Comparison of ENCODE assay signal across 13 cellular contexts in the genomic region with DNA sequence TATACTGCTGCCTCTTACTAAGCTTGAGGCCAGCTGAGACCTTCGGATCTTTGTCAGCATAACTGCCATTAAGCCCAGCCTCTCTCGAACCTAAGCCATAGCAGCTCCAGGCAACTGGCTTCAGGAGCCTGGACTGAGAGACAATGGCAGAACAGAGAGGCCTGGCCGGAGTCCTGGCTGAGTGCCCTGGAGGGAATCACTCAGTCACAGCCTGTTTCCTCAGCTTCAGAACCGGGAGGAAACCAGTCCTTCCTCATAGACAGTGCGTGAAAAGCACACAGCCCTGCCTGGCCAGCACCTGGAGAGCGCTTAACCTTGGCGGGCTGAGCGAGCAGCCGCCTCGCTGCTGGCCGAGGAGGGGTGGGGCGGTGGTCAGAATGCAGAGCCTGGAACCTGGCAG. TPM values are rescaled to one million over a fixed set of nuclear protein-coding genes. Genes with fewer than 3 reads are reported as not detected.
DNase-seq lines count a peak whose midpoint lies in the region; ATAC-seq, FAIRE-seq and TF ChIP-seq lines count a peak whose summit lies in the region.
"Had no signal": no experiment of that assay in that cellular context is flagged by ENCODE, and none has a peak within 500 bp of the region (broad histone marks: within the 10 kb centered on the region; RNA-seq: fewer than 3 reads in every experiment).

No MANE protein-coding gene starts in this region.

- H3K27me3 Mint-ChIP-seq in activated naive CD8-positive, alpha-beta T cell treated with anti-CD3 and anti-CD28 coated beads for 36 hours: peaks cover 23% of the 10 kb centered on the region

- H4K20me1 ChIP-seq in mammary epithelial cell (ENCODE audit: insufficient read depth, low read length) (no peaks in the 10 kb centered on the region), HepG2 (ENCODE audit: insufficient read depth, low read length) (no peaks in the 10 kb centered on the region)

- no peak for TF ChIP-seq RAD21 in HepG2 (CRISPR knock-in tag; IDR thresholded peaks at IDR 0.05)

- H3K4me3 ChIP-seq in mammary epithelial cell (replicated peaks in 1 of 3; ENCODE audit: insufficient read depth in 1 of 3, low read depth in 2 of 3, low read length in 3 of 3) (no peak overlapping the region), HepG2 (replicated peaks in 1 of 3; ENCODE audit: insufficient read depth in 1 of 3, low read depth in 2 of 3, low read length in 3 of 3) (0 out of 6 replicates have a peak overlapping the region, but pooled peaks of 1 of the 3 experiments have one; percentile 10), upper lobe of right lung (no peak overlapping the region)

- H3K36me3 ChIP-seq in mammary epithelial cell (ENCODE audit: insufficient read depth, low read length): no peaks in the 10 kb centered on the region
- peaks cover 12 to 25% of the 10 kb centered on the region in 2 experiments; a peak in 4 of 5 replicates for H3K36me3 ChIP-seq in HepG2 (replicated peaks in 1 of 2; ENCODE audit: control insufficient read depth in 1 of 2, insufficient read depth in 2 of 2, low read length in 2 of 2)
- no peaks in the 10 kb centered on the region for H3K36me3 ChIP-seq in upper lobe of right lung

- H3K9me3 Mint-ChIP-seq in stimulated activated effector memory CD8-positive, alpha-beta T cell treated with anti-CD3 and anti-CD28 coated beads, Interleukin-12 subunit alpha, Interleukin-12 subunit beta, amount 100 ng/mL, for 72 hours: no peaks in the 10 kb centered on the region
- H3K9me3 Mint-ChIP-seq in activated naive CD8-positive, alpha-beta T cell treated with anti-CD3 and anti-CD28 coated beads for 36 hours: no peaks in the 10 kb centered on the region

- H3K27me3 ChIP-seq in mammary epithelial cell (ENCODE audit: insufficient read depth, low read length): peaks cover 3% of the 10 kb centered on the region
- H3K27me3 ChIP-seq in HepG2 (ENCODE audit: control insufficient read depth in 1 of 2, insufficient read depth in 2 of 2, low read length in 2 of 2): no peaks in the 10 kb centered on the region; a peak in 1 of 5 replicates
- H3K27me3 ChIP-seq in upper lobe of right lung: no peaks in the 10 kb centered on the region

- no peak overlapping the region for H2AFZ ChIP-seq in mammary epithelial cell (ENCODE audit: low read depth, low read length)
- H2AFZ ChIP-seq in HepG2 (ENCODE audit: low read length): no peak overlapping the region

- DNase-seq in T47D (ENCODE audit: low read depth in 1 of 2, low spot score in 1 of 2) (peak; percentile 52 to 63), mammary epithelial cell (no peak), dermis blood vessel endothelial cell (peak; percentile 94), HepG2 (ENCODE audit: low spot score) (no peak), upper lobe of right lung (no peak)
- DNase-seq in stimulated activated effector memory CD8-positive, alpha-beta T cell treated with anti-CD3 and anti-CD28 coated beads, Interleukin-12 subunit alpha, Interleukin-12 subunit beta, amount 100 ng/mL, for 72 hours (ENCODE audit: low spot score in 2 of 2): no peak
- DNase-seq in activated CD4-positive, alpha-beta T cell treated with anti-CD3 and anti-CD28 coated beads, Interleukin-2, amount 50 U/mL, for 1 hour: no peak
- no peak for DNase-seq in activated naive CD8-positive, alpha-beta T cell treated with anti-CD3 and anti-CD28 coated beads for 36 hours
- DNase-seq: activated gamma-delta T cell, GOT3, NCI-H2171 had no signal

- POLR2A ChIA-PET in HepG2 (lab: Yijun Ruan, JAX): interaction anchor here (0.8 to 1.9 kb wide), 3 partner anchors 21 to 51 kb away, joined by 3 to 8 read pairs (median 4); a partner anchor contains a TSS

- TF ChIP-seq CTCF in mammary epithelial cell (conservative IDR thresholded peaks at IDR 0.05 in 1 of 2, IDR thresholded peaks at IDR 0.05 in 1 of 2; ENCODE audit: extremely low read depth in 1 of 2, insufficient read depth in 1 of 2, low read depth in 1 of 2, low read length in 2 of 2) (no peak), HepG2 (CRISPR knock-in tag; IDR thresholded peaks at IDR 0.05) (no peak), upper lobe of right lung (IDR thresholded peaks at IDR 0.05) (no peak)

- in situ Hi-C loops in T47D (cut with HindIII; ENCODE audit: low pct_unique_long_range_greater_than_20kb, low sequenced_read_pairs) (no loop called here), mammary epithelial cell (cut with MboI; ENCODE audit: low sequenced_read_pairs in 2 of 2) (no loop called here), HepG2 (cut with HindIII; ENCODE audit: extremely low pct_ligation_motif_present, low pct_unique_long_range_greater_than_20kb) (no loop called here)

- dilution Hi-C loops in mammary epithelial cell (cut with HindIII; ENCODE audit: low sequenced_read_pairs): no loop called here

- H3K4me3 Mint-ChIP-seq in stimulated activated effector memory CD8-positive, alpha-beta T cell treated with anti-CD3 and anti-CD28 coated beads, Interleukin-12 subunit alpha, Interleukin-12 subunit beta, amount 100 ng/mL, for 72 hours: no peak overlapping the region
- no peak overlapping the region for H3K4me3 Mint-ChIP-seq in activated naive CD8-positive, alpha-beta T cell treated with anti-CD3 and anti-CD28 coated beads for 36 hours

- CTCF ChIA-PET in mammary epithelial cell (lab: Charles Lee; ENCODE audit: low non-redundant PET): no interaction called here
- CTCF ChIA-PET in HepG2 (lab: Yijun Ruan, JAX; ENCODE audit: low intra/inter-chr PET ratio, low total read pairs): no interaction called here

- H3K79me2 ChIP-seq in mammary epithelial cell (ENCODE audit: insufficient read depth, low read length) (no peaks in the 10 kb centered on the region), HepG2 (ENCODE audit: insufficient read depth, low read length) (no peaks in the 10 kb centered on the region)

- H3K36me3 Mint-ChIP-seq in stimulated activated effector memory CD8-positive, alpha-beta T cell treated with anti-CD3 and anti-CD28 coated beads, Interleukin-12 subunit alpha, Interleukin-12 subunit beta, amount 100 ng/mL, for 72 hours: no peaks in the 10 kb centered on the region
- no peaks in the 10 kb centered on the region for H3K36me3 Mint-ChIP-seq in activated naive CD8-positive, alpha-beta T cell treated with anti-CD3 and anti-CD28 coated beads for 36 hours

- H3K4me2 ChIP-seq in mammary epithelial cell (ENCODE audit: insufficient read depth, low read depth, low read length): no peak overlapping the region
- peak overlapping the region; percentile 24; the same call in 1 of the 2 replicates for H3K4me2 ChIP-seq in HepG2 (ENCODE audit: low read depth, low read length)

- H3K27ac Mint-ChIP-seq in stimulated activated effector memory CD8-positive, alpha-beta T cell treated with anti-CD3 and anti-CD28 coated beads, Interleukin-12 subunit alpha, Interleukin-12 subunit beta, amount 100 ng/mL, for 72 hours: no peak overlapping the region
- H3K27ac Mint-ChIP-seq in activated naive CD8-positive, alpha-beta T cell treated with anti-CD3 and anti-CD28 coated beads for 36 hours: no peak overlapping the region

- no peaks in the 10 kb centered on the region for H3K9me3 ChIP-seq in mammary epithelial cell (replicated peaks; ENCODE audit: insufficient read depth, low read length)
- no peaks in the 10 kb centered on the region for H3K9me3 ChIP-seq in HepG2 (ENCODE audit: low read length)
- no peaks in the 10 kb centered on the region for H3K9me3 ChIP-seq in upper lobe of right lung

- no peak for TF ChIP-seq POLR2A in HepG2 (IDR thresholded peaks at IDR 0.05; ENCODE audit: insufficient read depth in 1 of 2, low read depth in 2 of 2, low read length in 2 of 2)

- no peak overlapping the region for H3K9ac ChIP-seq in mammary epithelial cell (ENCODE audit: insufficient read depth, low read length)
- no peak overlapping the region for H3K9ac ChIP-seq in HepG2 (ENCODE audit: insufficient read depth, low read depth, low read length)

- intact Hi-C loops in mammary epithelial cell (cut with micrococcal nuclease) (no loop called here), HepG2 (cut with micrococcal nuclease; ENCODE audit: unreplicated experiment) (no loop called here), upper lobe of right lung (cut with DNase I) (no loop called here)

- no peaks in the 10 kb centered on the region for H3K4me1 Mint-ChIP-seq in stimulated activated effector memory CD8-positive, alpha-beta T cell treated with anti-CD3 and anti-CD28 coated beads, Interleukin-12 subunit alpha, Interleukin-12 subunit beta, amount 100 ng/mL, for 72 hours
- no peaks in the 10 kb centered on the region for H3K4me1 Mint-ChIP-seq in activated naive CD8-positive, alpha-beta T cell treated with anti-CD3 and anti-CD28 coated beads for 36 hours

- no peaks in the 10 kb centered on the region for H3K4me1 ChIP-seq in mammary epithelial cell (ENCODE audit: insufficient read depth, low read length)
- H3K4me1 ChIP-seq in HepG2 (ENCODE audit: insufficient read depth, low read length): peaks cover 24% of the 10 kb centered on the region
- no peaks in the 10 kb centered on the region for H3K4me1 ChIP-seq in upper lobe of right lung

- no peak for FAIRE-seq in HepG2 (lab: Jason Lieb, UNC)

- no peak for TF ChIP-seq EP300 in HepG2 (IDR thresholded peaks at IDR 0.05; ENCODE audit: low read depth in 2 of 2, low read length in 2 of 2)
- TF ChIP-seq EP300 in HepG2 (CRISPR knock-in tag; IDR thresholded peaks at IDR 0.05; ENCODE audit: borderline replicate concordance): no peak

- no peak overlapping the region for H3K27ac ChIP-seq in mammary epithelial cell (ENCODE audit: insufficient read depth, low read depth, low read length)
- H3K27ac ChIP-seq in HepG2 (ENCODE audit: extremely low read length, insufficient read depth, low read length): no peak overlapping the region
- H3K27ac ChIP-seq in upper lobe of right lung: no peak overlapping the region

- peak; percentile 46 for ATAC-seq in HepG2
- ATAC-seq in upper lobe of right lung: peak; percentile 49
- no peak for ATAC-seq in stimulated activated effector memory CD8-positive, alpha-beta T cell treated with anti-CD3 and anti-CD28 coated beads, Interleukin-12 subunit alpha, Interleukin-12 subunit beta, amount 100 ng/mL, for 72 hours

- BruUV-seq in mammary epithelial cell (replicated peaks; lab: Mats Ljungman, UMichigan) (no TSS peak), HepG2 (replicated peaks; lab: Mats Ljungman, UMichigan) (no TSS peak)

- 53% methylated on average over 12 of the region's 12 CpGs for WGBS in mammary epithelial cell (ENCODE audit: low coverage, missing lambda C conversion rate)
- 49% methylated on average over 7 of the region's 12 CpGs for WGBS in HepG2 (ENCODE audit: low lambda C conversion rate)

RNA-seq across cellular contexts. Expression of a gene that starts 21.6 kb away (rescaled TPM):
- total RNA-seq in mammary epithelial cell (not detected), dermis blood vessel endothelial cell (not detected in 2 replicates), HepG2 (2016; rRNA removed; fragmentation: Illumina TruSeq; extraction: Trizol) (417 and 1,646 TPM in 2 replicates), upper lobe of right lung (21.6 TPM)
- polyA plus RNA-seq in mammary epithelial cell (not detected), HepG2 (2011; rRNA removed) (not detected in 2 replicates)
- polyA minus RNA-seq in mammary epithelial cell: under 0.01 TPM
- total RNA-seq in HepG2 (2016; cell fraction: cytosol; rRNA removed; fragmentation: Illumina TruSeq; extraction: Trizol; ENCODE audit: low read depth): 2,099 and 2,605 TPM in 2 replicates
- 240 and 1,608 TPM in 2 replicates for total RNA-seq in HepG2 (2016; cell fraction: insoluble cytoplasmic fraction; rRNA removed; fragmentation: Illumina TruSeq; extraction: Trizol)
- total RNA-seq in HepG2 (2016; cell fraction: membrane; rRNA removed; fragmentation: Illumina TruSeq; extraction: Trizol): 403 and 510 TPM in 2 replicates
- 7,864 and 11,549 TPM in 2 replicates for total RNA-seq in HepG2 (2016; cell fraction: nucleus; rRNA removed; fragmentation: Illumina TruSeq; extraction: Trizol)
- polyA plus RNA-seq in HepG2 (2011; cell fraction: cytosol; rRNA removed): not detected in 2 replicates
- under 0.01 TPM in 2 replicates for polyA plus RNA-seq in HepG2 (2011; cell fraction: nucleus; rRNA removed)
- not detected in 2 replicates for polyA plus RNA-seq in HepG2 (2012)
- 44.4 TPM in 1 of 2 replicates, not detected in the other for polyA plus RNA-seq in HepG2 (2016; cell fraction: cytosol; fragmentation: Illumina TruSeq; extraction: Trizol; ENCODE audit: low read depth)
- not detected in 2 replicates for polyA plus RNA-seq in HepG2 (2016; cell fraction: insoluble cytoplasmic fraction; fragmentation: Illumina TruSeq; extraction: Trizol; ENCODE audit: low read depth)
- not detected in 2 replicates for polyA plus RNA-seq in HepG2 (2016; cell fraction: membrane; fragmentation: Illumina TruSeq; extraction: Trizol; ENCODE audit: low read depth)
- polyA plus RNA-seq in HepG2 (2016; cell fraction: nucleus; fragmentation: Illumina TruSeq; extraction: Trizol; ENCODE audit: insufficient read depth, low read depth): not detected in 2 replicates
- polyA minus RNA-seq in HepG2 (2011; rRNA and poly(A)+ RNA removed; ENCODE audit: low replicate concordance): under 0.01 TPM in 2 replicates
- polyA minus RNA-seq in HepG2 (2011; cell fraction: cytosol; rRNA and poly(A)+ RNA removed): 1,229 and 3,173 TPM in 2 replicates
- polyA minus RNA-seq in HepG2 (2011; cell fraction: nucleus; rRNA and poly(A)+ RNA removed): under 0.01 TPM in 2 replicates
- 10 to 100 TPM in 1 of 2 experiments, not detected in 1; 11.6 TPM for total RNA-seq in activated naive CD8-positive, alpha-beta T cell treated with anti-CD3 and anti-CD28 coated beads for 36 hours
- total RNA-seq: HT1080 had no signal
- polyA plus RNA-seq: esophagus had no signal

RNA-seq across cellular contexts. Expression of a gene that starts 30.3 kb away (rescaled TPM):
- total RNA-seq in mammary epithelial cell (not detected), dermis blood vessel endothelial cell (not detected in 2 replicates), HepG2 (2016; rRNA removed; fragmentation: Illumina TruSeq; extraction: Trizol) (292 and 3,645 TPM in 2 replicates), upper lobe of right lung (not detected)
- polyA plus RNA-seq in mammary epithelial cell (not detected), HepG2 (2011; rRNA removed) (not detected in 2 replicates)
- under 0.01 TPM for polyA minus RNA-seq in mammary epithelial cell
- total RNA-seq in HepG2 (2016; cell fraction: cytosol; rRNA removed; fragmentation: Illumina TruSeq; extraction: Trizol; ENCODE audit: low read depth): 5,468 and 5,947 TPM in 2 replicates
- 514 and 3,325 TPM in 2 replicates for total RNA-seq in HepG2 (2016; cell fraction: insoluble cytoplasmic fraction; rRNA removed; fragmentation: Illumina TruSeq; extraction: Trizol)
- 1,210 and 1,231 TPM in 2 replicates for total RNA-seq in HepG2 (2016; cell fraction: membrane; rRNA removed; fragmentation: Illumina TruSeq; extraction: Trizol)
- total RNA-seq in HepG2 (2016; cell fraction: nucleus; rRNA removed; fragmentation: Illumina TruSeq; extraction: Trizol): 14,015 and 18,308 TPM in 2 replicates
- not detected in 2 replicates for polyA plus RNA-seq in HepG2 (2011; cell fraction: cytosol; rRNA removed)
- polyA plus RNA-seq in HepG2 (2011; cell fraction: nucleus; rRNA removed): not detected in 2 replicates
- not detected in 2 replicates for polyA plus RNA-seq in HepG2 (2012)
- 55.5 TPM in 1 of 2 replicates, not detected in the other for polyA plus RNA-seq in HepG2 (2016; cell fraction: cytosol; fragmentation: Illumina TruSeq; extraction: Trizol; ENCODE audit: low read depth)
- not detected in 2 replicates for polyA plus RNA-seq in HepG2 (2016; cell fraction: insoluble cytoplasmic fraction; fragmentation: Illumina TruSeq; extraction: Trizol; ENCODE audit: low read depth)
- polyA plus RNA-seq in HepG2 (2016; cell fraction: membrane; fragmentation: Illumina TruSeq; extraction: Trizol; ENCODE audit: low read depth): not detected in 2 replicates
- polyA plus RNA-seq in HepG2 (2016; cell fraction: nucleus; fragmentation: Illumina TruSeq; extraction: Trizol; ENCODE audit: insufficient read depth, low read depth): not detected in 2 replicates
- under 0.01 TPM in 2 replicates for polyA minus RNA-seq in HepG2 (2011; rRNA and poly(A)+ RNA removed; ENCODE audit: low replicate concordance)
- polyA minus RNA-seq in HepG2 (2011; cell fraction: cytosol; rRNA and poly(A)+ RNA removed): 527 and 1,161 TPM in 2 replicates
- under 0.01 TPM in 2 replicates for polyA minus RNA-seq in HepG2 (2011; cell fraction: nucleus; rRNA and poly(A)+ RNA removed)
- not detected for total RNA-seq in activated naive CD8-positive, alpha-beta T cell treated with anti-CD3 and anti-CD28 coated beads for 36 hours
- total RNA-seq: HT1080 had no signal
- polyA plus RNA-seq: esophagus had no signal

RNA-seq across cellular contexts. Expression of a gene that starts 39.4 kb away (rescaled TPM):
- total RNA-seq in mammary epithelial cell (1 to 10 TPM; 4.9 to 5.2 TPM), dermis blood vessel endothelial cell (2.0 and 3.0 TPM in 2 replicates), HepG2 (2016; rRNA removed; fragmentation: Illumina TruSeq; extraction: Trizol) (6.7 and 6.8 TPM in 2 replicates), upper lobe of right lung (8.3 TPM)
- polyA plus RNA-seq in mammary epithelial cell (3.0 TPM), HepG2 (2011; rRNA removed) (7.6 and 8.3 TPM in 2 replicates)
- polyA minus RNA-seq in mammary epithelial cell: 23.8 TPM
- 4.9 and 6.3 TPM in 2 replicates for total RNA-seq in HepG2 (2016; cell fraction: cytosol; rRNA removed; fragmentation: Illumina TruSeq; extraction: Trizol; ENCODE audit: low read depth)
- 5.8 and 6.5 TPM in 2 replicates for total RNA-seq in HepG2 (2016; cell fraction: insoluble cytoplasmic fraction; rRNA removed; fragmentation: Illumina TruSeq; extraction: Trizol)
- total RNA-seq in HepG2 (2016; cell fraction: membrane; rRNA removed; fragmentation: Illumina TruSeq; extraction: Trizol): 11.7 and 11.9 TPM in 2 replicates
- 8.4 and 9.2 TPM in 2 replicates for total RNA-seq in HepG2 (2016; cell fraction: nucleus; rRNA removed; fragmentation: Illumina TruSeq; extraction: Trizol)
- polyA plus RNA-seq in HepG2 (2011; cell fraction: cytosol; rRNA removed): 6.1 and 7.9 TPM in 2 replicates
- polyA plus RNA-seq in HepG2 (2011; cell fraction: nucleus; rRNA removed): 8.2 and 9.3 TPM in 2 replicates
- 9.2 and 9.4 TPM in 2 replicates for polyA plus RNA-seq in HepG2 (2012)
- polyA plus RNA-seq in HepG2 (2016; cell fraction: cytosol; fragmentation: Illumina TruSeq; extraction: Trizol; ENCODE audit: low read depth): 6.6 and 8.4 TPM in 2 replicates
- 10.0 and 11.7 TPM in 2 replicates for polyA plus RNA-seq in HepG2 (2016; cell fraction: insoluble cytoplasmic fraction; fragmentation: Illumina TruSeq; extraction: Trizol; ENCODE audit: low read depth)
- polyA plus RNA-seq in HepG2 (2016; cell fraction: membrane; fragmentation: Illumina TruSeq; extraction: Trizol; ENCODE audit: low read depth): 13.5 and 13.8 TPM in 2 replicates
- 11.6 and 13.2 TPM in 2 replicates for polyA plus RNA-seq in HepG2 (2016; cell fraction: nucleus; fragmentation: Illumina TruSeq; extraction: Trizol; ENCODE audit: insufficient read depth, low read depth)
- polyA minus RNA-seq in HepG2 (2011; rRNA and poly(A)+ RNA removed; ENCODE audit: low replicate concordance): 9.3 and 10.7 TPM in 2 replicates
- polyA minus RNA-seq in HepG2 (2011; cell fraction: cytosol; rRNA and poly(A)+ RNA removed): 6.5 and 6.6 TPM in 2 replicates
- 4.8 and 8.6 TPM in 2 replicates for polyA minus RNA-seq in HepG2 (2011; cell fraction: nucleus; rRNA and poly(A)+ RNA removed)
- total RNA-seq in activated naive CD8-positive, alpha-beta T cell treated with anti-CD3 and anti-CD28 coated beads for 36 hours: 10 to 100 TPM; 15.5 to 16.4 TPM

RNA-seq across cellular contexts. Expression of a gene that starts 51.7 kb away (rescaled TPM):
- not detected for total RNA-seq in mammary epithelial cell
- not detected for polyA plus RNA-seq in mammary epithelial cell
- not detected for polyA minus RNA-seq in mammary epithelial cell
- not detected in 2 replicates for total RNA-seq in dermis blood vessel endothelial cell
- total RNA-seq in HepG2 (2016; rRNA removed; fragmentation: Illumina TruSeq; extraction: Trizol): 31.2 and 51.8 TPM in 2 replicates
- total RNA-seq in HepG2 (2016; cell fraction: cytosol; rRNA removed; fragmentation: Illumina TruSeq; extraction: Trizol; ENCODE audit: low read depth): 9.5 and 9.8 TPM in 2 replicates
- total RNA-seq in HepG2 (2016; cell fraction: insoluble cytoplasmic fraction; rRNA removed; fragmentation: Illumina TruSeq; extraction: Trizol): 29.4 and 52.8 TPM in 2 replicates
- total RNA-seq in HepG2 (2016; cell fraction: membrane; rRNA removed; fragmentation: Illumina TruSeq; extraction: Trizol): 40.5 and 40.6 TPM in 2 replicates
- total RNA-seq in HepG2 (2016; cell fraction: nucleus; rRNA removed; fragmentation: Illumina TruSeq; extraction: Trizol): 59.8 and 72.1 TPM in 2 replicates
- polyA plus RNA-seq in HepG2 (2011; rRNA removed): 30.1 and 35.7 TPM in 2 replicates
- polyA plus RNA-seq in HepG2 (2011; cell fraction: cytosol; rRNA removed): 21.8 and 38.4 TPM in 2 replicates
- polyA plus RNA-seq in HepG2 (2011; cell fraction: nucleus; rRNA removed): 46.7 and 64.4 TPM in 2 replicates
- 27.1 and 28.5 TPM in 2 replicates for polyA plus RNA-seq in HepG2 (2012)
- polyA plus RNA-seq in HepG2 (2016; cell fraction: cytosol; fragmentation: Illumina TruSeq; extraction: Trizol; ENCODE audit: low read depth): 14.9 and 15.4 TPM in 2 replicates
- polyA plus RNA-seq in HepG2 (2016; cell fraction: insoluble cytoplasmic fraction; fragmentation: Illumina TruSeq; extraction: Trizol; ENCODE audit: low read depth): 40.4 and 49.0 TPM in 2 replicates
- polyA plus RNA-seq in HepG2 (2016; cell fraction: membrane; fragmentation: Illumina TruSeq; extraction: Trizol; ENCODE audit: low read depth): 39.5 and 45.0 TPM in 2 replicates
- polyA plus RNA-seq in HepG2 (2016; cell fraction: nucleus; fragmentation: Illumina TruSeq; extraction: Trizol; ENCODE audit: insufficient read depth, low read depth): 130 and 131 TPM in 2 replicates
- 0.07 and 131 TPM in 2 replicates for polyA minus RNA-seq in HepG2 (2011; rRNA and poly(A)+ RNA removed; ENCODE audit: low replicate concordance)
- 57.3 and 61.0 TPM in 2 replicates for polyA minus RNA-seq in HepG2 (2011; cell fraction: cytosol; rRNA and poly(A)+ RNA removed)
- polyA minus RNA-seq in HepG2 (2011; cell fraction: nucleus; rRNA and poly(A)+ RNA removed): 23.1 and 27.6 TPM in 2 replicates
- total RNA-seq in upper lobe of right lung: not detected
- total RNA-seq in activated naive CD8-positive, alpha-beta T cell treated with anti-CD3 and anti-CD28 coated beads for 36 hours: not detected

Comparison
In these comparisons a context has a peak if more than half of its experiments do, and no peak if none do; other contexts are left out.
1. DNase-seq: peak in T47D (2 of 2) and dermis blood vessel endothelial cell (single experiment); none in mammary epithelial cell (single experiment), HepG2 (single experiment), upper lobe of right lung (single experiment), stimulated activated effector memory CD8-positive, alpha-beta T cell treated with anti-CD3 and anti-CD28 coated beads, Interleukin-12 subunit alpha, Interleukin-12 subunit beta, amount 100 ng/mL, for 72 hours (0 of 2), activated CD4-positive, alpha-beta T cell treated with anti-CD3 and anti-CD28 coated beads, Interleukin-2, amount 50 U/mL, for 1 hour (single experiment) and activated naive CD8-positive, alpha-beta T cell treated with anti-CD3 and anti-CD28 coated beads for 36 hours (single experiment).
2. RNA of a gene that starts 21.6 kb away (total RNA-seq): 240 to 11,549 TPM in HepG2; 21.6 TPM in upper lobe of right lung (single experiment), 11.6 TPM in activated naive CD8-positive, alpha-beta T cell treated with anti-CD3 and anti-CD28 coated beads for 36 hours, not detected in mammary epithelial cell and not detected in dermis blood vessel endothelial cell; every median in the first group is over 10 times any median in the second.
3. RNA of a gene that starts 30.3 kb away (total RNA-seq): 292 to 18,308 TPM in HepG2; not detected in mammary epithelial cell, not detected in dermis blood vessel endothelial cell, not detected in upper lobe of right lung (single experiment) and not detected in activated naive CD8-positive, alpha-beta T cell treated with anti-CD3 and anti-CD28 coated beads for 36 hours; every median in the first group is over 100 times any median in the second.